Comparison of ENCODE assay signal across 10 cellular contexts in genomic region chr10:26439436-26440090, GRCh38. TPM values are rescaled to one million over a fixed set of nuclear protein-coding genes. Genes with fewer than 3 reads are reported as not detected.
A peak's percentile ranks its signal among the peaks of the same experiment; 100 is the strongest.
DNase-seq lines count a peak whose midpoint lies in the region; ATAC-seq and TF ChIP-seq lines count a peak whose summit lies in the region.
"Had no signal": no experiment of that assay in that cellular context is flagged by ENCODE, and none has a peak within 500 bp of the region (broad histone marks: within the 10 kb centered on the region; RNA-seq: fewer than 3 reads in every experiment).

No MANE protein-coding gene starts in this region.

- peak overlapping the region in 2 of 12 donors; percentile 48 to 97 for H3K27ac ChIP-seq in heart left ventricle
- peak overlapping the region; percentile 92 for H3K27ac ChIP-seq in OCI-LY7 (ENCODE audit: low read depth, low read length, poor library complexity, severe bottlenecking)
- peak overlapping the region in 1 of 2 donors; percentile 59 for H3K27ac ChIP-seq in thoracic aorta

- intact Hi-C loops in heart left ventricle (cut with DNase I) (no loop called here), Right ventricle myocardium superior (cut with DNase I) (no loop called here), OCI-LY7 (cut with micrococcal nuclease; ENCODE audit: unreplicated experiment) (loop anchor here (1.0 to 5.0 kb wide), 5 partner anchors 10 to 803 kb away; partner anchors contain the start of gene ACBD5)

- peaks cover 37% of the 10 kb centered on the region for H3K27me3 Mint-ChIP-seq in progenitor cell of endocrine pancreas

- no peak overlapping the region for H3K27ac Mint-ChIP-seq in progenitor cell of endocrine pancreas

- no peaks in the 10 kb centered on the region for H3K9me3 Mint-ChIP-seq in progenitor cell of endocrine pancreas (ENCODE audit: low read depth)

- peaks cover 0 to 40% (median 14%) of the 10 kb centered on the region in 9 donors for H3K27me3 ChIP-seq in heart left ventricle
- H3K27me3 ChIP-seq in thoracic aorta (replicated peaks; ENCODE audit: insufficient read depth): no peaks in the 10 kb centered on the region

- CTCF ChIA-PET in OCI-LY7 (lab: Charles Lee; ENCODE audit: unreplicated experiment): no interaction called here

- H3K79me2 ChIP-seq in OCI-LY7 (ENCODE audit: insufficient read depth, low read depth, low read length): peaks cover 83% of the 10 kb centered on the region

- no peak for TF ChIP-seq POLR2A in heart left ventricle (IDR thresholded peaks at IDR 0.05)

- H3K9me3 ChIP-seq in heart left ventricle: no peaks in the 10 kb centered on the region
- 0 out of 2 replicates have a peak, but pooled peaks cover 6% of the 10 kb centered on the region for H3K9me3 ChIP-seq in OCI-LY7 (ENCODE audit: low read length)
- no peaks in the 10 kb centered on the region for H3K9me3 ChIP-seq in thoracic aorta

- H3K4me1 ChIP-seq in heart left ventricle (peaks cover 0 to 48% (median 0%) of the 10 kb centered on the region in 12 donors), OCI-LY7 (ENCODE audit: insufficient read depth, low read length, poor library complexity, severe bottlenecking) (peaks cover 55% of the 10 kb centered on the region), thoracic aorta (ENCODE audit: control insufficient read depth in 1 of 2, low read depth in 2 of 2) (no peaks in the 10 kb centered on the region)

- H3K4me1 Mint-ChIP-seq in progenitor cell of endocrine pancreas (ENCODE audit: low read depth): peaks cover 4% of the 10 kb centered on the region

- H4K20me1 ChIP-seq in OCI-LY7 (ENCODE audit: insufficient read depth, low read length): no peaks in the 10 kb centered on the region

- BruUV-seq in OCI-LY7 (replicated peaks; lab: Mats Ljungman, UMichigan): TSS peak; percentile 60

- TF ChIP-seq CTCF in heart left ventricle (IDR thresholded peaks at IDR 0.05) (no peak), OCI-LY7 (conservative IDR thresholded peaks at IDR 0.05; ENCODE audit: low read length) (no peak; the same call in 1 of the 2 replicates), epithelial cell of proximal tubule (conservative IDR thresholded peaks at IDR 0.05; ENCODE audit: low read depth, low read length) (no peak), thoracic aorta (IDR thresholded peaks at IDR 0.05) (no peak), progenitor cell of endocrine pancreas (IDR thresholded peaks at IDR 0.05; ENCODE audit: unreplicated experiment) (no peak)

- H3K36me3 Mint-ChIP-seq in progenitor cell of endocrine pancreas (ENCODE audit: insufficient read depth): no peaks in the 10 kb centered on the region

- H3K36me3 ChIP-seq in heart left ventricle (no peaks in the 10 kb centered on the region), OCI-LY7 (ENCODE audit: insufficient read depth, low read length) (peaks cover 59% of the 10 kb centered on the region), thoracic aorta (no peaks in the 10 kb centered on the region)

- ATAC-seq in heart left ventricle (no peak), Right ventricle myocardium superior (ENCODE audit: poor library complexity) (no peak), thoracic aorta (ENCODE audit: insufficient number of reproducible peaks, low FRiP score, low read depth) (no peak), HG03565 (IDR thresholded peaks at IDR 0.05; ENCODE audit: unreplicated experiment) (no peak)

- DNase-seq in heart left ventricle (no peak), Right ventricle myocardium superior (no peak), OCI-LY7 (ENCODE audit: low spot score) (peak; percentile 61), epithelial cell of proximal tubule (ENCODE audit: low read depth) (no peak), thoracic aorta (ENCODE audit: low spot score) (no peak), progenitor cell of endocrine pancreas (ENCODE audit: low spot score, unreplicated experiment) (no peak), activated gamma-delta T cell treated with Interleukin-2 at 50 U/mL for 16 hours (no peak)
- DNase-seq: amniotic stem cell, NCI-H146 had no signal

- POLR2A ChIA-PET in OCI-LY7 (lab: Charles Lee): interaction anchor here (1.0 to 3.8 kb wide), 5 partner anchors 10 to 44 kb away, joined by 3 to 26 read pairs (median 6); no protein-coding TSS in a partner anchor

- peak overlapping the region; percentile 77 for H3K4me2 ChIP-seq in OCI-LY7 (ENCODE audit: low read length)

- no peaks in the 10 kb centered on the region for H3K9me2 ChIP-seq in OCI-LY7 (ENCODE audit: insufficient read depth, low read length)

- H3K4me3 ChIP-seq in heart left ventricle: peak overlapping the region in 9 of 12 donors; percentile 40 to 72 (median 51)
- peak overlapping the region; percentile 93 for H3K4me3 ChIP-seq in OCI-LY7 (ENCODE audit: low read depth, low read length, poor library complexity, severe bottlenecking)
- peak overlapping the region; percentile 82 for H3K4me3 ChIP-seq in epithelial cell of proximal tubule (ENCODE audit: low read depth, low read length)
- H3K4me3 ChIP-seq in thoracic aorta: peak overlapping the region; percentile 70

- no peak overlapping the region for H3K4me3 Mint-ChIP-seq in progenitor cell of endocrine pancreas (ENCODE audit: low read depth)

- 70 to 75% (median 74%) methylated on average over 13 of the region's 13 CpGs for WGBS in heart left ventricle, 4 donors

- H2AFZ ChIP-seq in OCI-LY7 (ENCODE audit: low read length): no peak overlapping the region

RNA-seq across cellular contexts. Expression of gene APBB1IP, which starts 1.4 kb away (rescaled TPM):
- total RNA-seq in heart left ventricle (10 to 100 TPM in 2 of 9 donors, 1 to 10 TPM in 6, under 1 TPM in 1; 0.81 to 19.6 (median 1.8) TPM), Right ventricle myocardium superior (3.3 TPM), OCI-LY7 (2022) (167 and 196 TPM in 2 replicates), epithelial cell of proximal tubule (1.6 and 3.1 TPM in 2 replicates), thoracic aorta (1 to 10 TPM; 8.4 to 9.2 TPM), progenitor cell of endocrine pancreas (0.24 and 0.38 TPM in 2 replicates)
- 1 to 10 TPM in 1 of 2 donors, under 1 TPM in 1; 0.99 to 1.7 TPM for polyA plus RNA-seq in heart left ventricle
- total RNA-seq in OCI-LY7 (2014; rRNA removed; shearing (Covaris generic)): 58.1 and 65.8 TPM in 2 replicates
